In the genomic region with DNA sequence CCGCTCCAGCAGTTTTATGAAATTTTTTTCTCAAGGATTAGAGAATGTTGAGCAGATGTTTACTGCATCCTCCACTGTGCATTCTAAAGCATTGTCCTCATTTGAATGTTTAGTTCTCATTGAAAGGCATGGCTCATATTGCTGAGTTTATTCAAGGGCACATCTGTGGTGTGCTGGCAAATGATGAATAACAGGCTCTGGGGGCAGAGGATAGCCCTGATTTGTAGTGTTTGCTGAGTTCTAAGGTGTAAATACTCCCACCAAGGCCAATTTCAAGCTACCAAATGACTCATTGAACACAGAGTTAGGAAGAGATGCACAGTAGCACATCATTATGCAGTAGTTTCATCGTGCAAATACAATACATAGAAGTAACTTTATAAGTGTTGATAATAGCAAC, we compare ENCODE assay signal across 12 cellular contexts.
DNase-seq lines count a peak whose midpoint lies in the region; TF ChIP-seq lines count a peak whose summit lies in the region.
"Had no signal": no experiment of that assay in that cellular context is flagged by ENCODE, and none has a peak within 500 bp of the region (broad histone marks: within the 10 kb centered on the region; RNA-seq: fewer than 3 reads in every experiment).

No MANE protein-coding gene starts in this region.

- H3K27ac Mint-ChIP-seq in type B pancreatic cell: peak overlapping the region; percentile 51
- H3K27ac Mint-ChIP-seq: CD4-positive, alpha-beta T cell; GM23338; HFFc6 had no signal

- no peak overlapping the region for H3K4me3 Mint-ChIP-seq in type B pancreatic cell
- H3K4me3 Mint-ChIP-seq: CD4-positive, alpha-beta T cell; GM23338; HFFc6 had no signal

- peaks cover 4% of the 10 kb centered on the region for H3K9me3 Mint-ChIP-seq in type B pancreatic cell
- H3K9me3 Mint-ChIP-seq: CD4-positive, alpha-beta T cell; HFFc6 had no signal

- H3K27me3 Mint-ChIP-seq in type B pancreatic cell: no peaks in the 10 kb centered on the region

- TF ChIP-seq CTCF in type B pancreatic cell (conservative IDR thresholded peaks at IDR 0.05): no peak

- H3K36me3 Mint-ChIP-seq in type B pancreatic cell: no peaks in the 10 kb centered on the region

- H3K4me1 Mint-ChIP-seq in type B pancreatic cell (ENCODE audit: unreplicated experiment): no peaks in the 10 kb centered on the region

- DNase-seq in NCI-H1694 treated with DMSO at 0.1 percent for 48 hours (lab: John Stamatoyannopoulos, UW): peak; percentile 13
- DNase-seq in NCI-H1694 (lab: John Stamatoyannopoulos, UW): no peak
- DNase-seq in left kidney (ENCODE audit: low read depth, low spot score): peak; percentile 54
- peak; percentile 1 for DNase-seq in renal cortical epithelial cell (ENCODE audit: low read depth)
- DNase-seq in type B pancreatic cell (ENCODE audit: extremely low spot score, unreplicated experiment): no peak
- no peak for DNase-seq in activated CD4-positive, CD25-positive, alpha-beta regulatory T cell treated with anti-CD3 and anti-CD28 coated beads, Interleukin-2, amount 50 U/mL, for 72 hours
- DNase-seq in kidney tubule cell (ENCODE audit: low spot score): no peak
- DNase-seq: AML-193; Caco-2; CD4-positive, alpha-beta T cell; HFFc6 had no signal

Comparison
In these comparisons a context has a peak if more than half of its experiments do, and no peak if none do; other contexts are left out.
1. DNase-seq: peak in NCI-H1694 treated with DMSO at 0.1 percent for 48 hours (single experiment), left kidney (single experiment) and renal cortical epithelial cell (single experiment); none in NCI-H1694 (single experiment), type B pancreatic cell (single experiment), activated CD4-positive, CD25-positive, alpha-beta regulatory T cell treated with anti-CD3 and anti-CD28 coated beads, Interleukin-2, amount 50 U/mL, for 72 hours (single experiment) and kidney tubule cell (single experiment).